ENCODE assay signal across 16 cellular contexts in the genomic region with DNA sequence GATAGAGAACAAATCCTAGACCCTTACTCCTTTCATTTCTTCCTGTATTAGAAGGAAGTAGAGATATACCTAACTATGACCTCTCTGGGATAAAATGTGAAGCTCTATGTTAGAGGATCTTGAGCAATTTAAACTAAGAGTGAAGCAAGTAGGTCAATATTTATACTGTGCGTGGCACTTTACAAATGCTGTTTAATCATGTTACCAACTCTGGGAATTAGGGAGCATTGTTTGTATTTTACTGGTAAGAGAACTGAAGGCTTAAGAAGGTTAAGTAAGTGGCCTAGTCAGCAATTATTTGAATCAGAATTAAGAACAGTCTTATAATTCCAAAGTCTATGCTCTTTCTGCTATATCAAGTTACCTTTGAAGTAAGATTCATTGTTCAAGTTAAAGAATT. TPM values are rescaled to one million over a fixed set of nuclear protein-coding genes. Genes with fewer than 3 reads are reported as not detected.
A peak's percentile ranks its signal among the peaks of the same experiment; 100 is the strongest.
DNase-seq lines count a peak whose midpoint lies in the region; ATAC-seq and TF ChIP-seq lines count a peak whose summit lies in the region.
"Had no signal": no experiment of that assay in that cellular context is flagged by ENCODE, and none has a peak within 500 bp of the region (broad histone marks: within the 10 kb centered on the region; RNA-seq: fewer than 3 reads in every experiment).

No MANE protein-coding gene starts in this region.

- TF ChIP-seq EP300 in gastroesophageal sphincter (IDR thresholded peaks at IDR 0.05) (no peak), sigmoid colon (IDR thresholded peaks at IDR 0.05) (no peak)

- H3K27me3 Mint-ChIP-seq in HFFc6 (ENCODE audit: insufficient read depth) = no peaks in the 10 kb centered on the region

- H3K27me3 ChIP-seq in WERI-Rb-1 (ENCODE audit: insufficient read depth, low read depth, severe bottlenecking) = no peaks in the 10 kb centered on the region
- H3K27me3 ChIP-seq in gastroesophageal sphincter = no peaks in the 10 kb centered on the region
- H3K27me3 ChIP-seq in sigmoid colon = no peaks in the 10 kb centered on the region
- H3K27me3 ChIP-seq: BE2C, vagina had no signal

- H3K27ac Mint-ChIP-seq in HFFc6 = peak overlapping the region; percentile 78

- intact Hi-C loops in sigmoid colon (cut with DNase I) = loop anchor here (1.0 kb wide), 1 partner anchor 66 kb away; no protein-coding TSS in a partner anchor

- H3K9me3 Mint-ChIP-seq in HFFc6 = no peaks in the 10 kb centered on the region

- H3K4me1 Mint-ChIP-seq in HFFc6 (ENCODE audit: low read depth) = peaks cover 72% of the 10 kb centered on the region

- H3K36me3 Mint-ChIP-seq in HFFc6 (ENCODE audit: low read depth) = peaks cover 25% of the 10 kb centered on the region; the same call in 1 of the 2 replicates

- WGBS in gastroesophageal sphincter (ENCODE audit: low coverage in 1 of 2), 2 donors = 35 to 43% methylated on average over 1 of the region's 1 CpG
- 54 to 75% methylated on average over 1 of the region's 1 CpG for WGBS in sigmoid colon, 2 donors

- peak overlapping the region; percentile 66 for H3K4me3 Mint-ChIP-seq in HFFc6

- TF ChIP-seq POLR2A in gastroesophageal sphincter (IDR thresholded peaks at IDR 0.05) (no peak), sigmoid colon (IDR thresholded peaks at IDR 0.05) (no peak)

- no peaks in the 10 kb centered on the region; the same call in 1 of the 2 replicates for H3K36me3 ChIP-seq in WERI-Rb-1
- no peaks in the 10 kb centered on the region for H3K36me3 ChIP-seq in gastroesophageal sphincter
- peaks cover 0 to 14% (median 2%) of the 10 kb centered on the region in 4 donors for H3K36me3 ChIP-seq in sigmoid colon
- H3K36me3 ChIP-seq: BE2C, vagina had no signal

- ATAC-seq in gastroesophageal sphincter = peak; percentile 68
- ATAC-seq in HG03457 (IDR thresholded peaks at IDR 0.05; ENCODE audit: unreplicated experiment) = no peak
- ATAC-seq in HG02973 (IDR thresholded peaks at IDR 0.05; ENCODE audit: unreplicated experiment) = no peak
- no peak for ATAC-seq in HG02759 (IDR thresholded peaks at IDR 0.05; ENCODE audit: unreplicated experiment)
- no peak for ATAC-seq in HG03159 (IDR thresholded peaks at IDR 0.05; ENCODE audit: unreplicated experiment)
- ATAC-seq: psoas muscle had no signal

- peaks cover 0 to 34% (median 8%) of the 10 kb centered on the region in 3 donors for H3K4me1 ChIP-seq in gastroesophageal sphincter
- H3K4me1 ChIP-seq in sigmoid colon = peaks cover 0 to 90% (median 68%) of the 10 kb centered on the region in 4 donors
- H3K4me1 ChIP-seq: BE2C, psoas muscle had no signal

- DNase-seq in HFFc6 (no peak), WERI-Rb-1 (no peak), sigmoid colon (no peak)
- DNase-seq: activated CD8-positive, alpha-beta memory T cell treated with anti-CD3 and anti-CD28 coated beads, Interleukin-2, amount 50 U/mL, for 48 hours; BE2C; DMS153; KG1; NCI-H1930; psoas muscle; stimulated activated CD4-positive, alpha-beta T cell treated with anti-CD3 and anti-CD28 coated beads, Interleukin-2, amount 100 ng/mL, for 24 hours had no signal

- H3K27ac ChIP-seq in WERI-Rb-1 = peak overlapping the region; percentile 8; the same call in 1 of the 2 replicates
- peak overlapping the region; percentile 36 to 63 (median 51) for H3K27ac ChIP-seq in gastroesophageal sphincter
- H3K27ac ChIP-seq in sigmoid colon = peak overlapping the region; percentile 36 to 97 (median 83)
- H3K27ac ChIP-seq: psoas muscle, vagina had no signal

- TF ChIP-seq CTCF in HFFc6 (IDR thresholded peaks at IDR 0.05) (no peak), WERI-Rb-1 (IDR thresholded peaks at IDR 0.05; ENCODE audit: low read depth, low read length) (no peak), gastroesophageal sphincter (IDR thresholded peaks at IDR 0.05) (no peak), sigmoid colon (IDR thresholded peaks at IDR 0.05) (no peak)

- H3K9me3 ChIP-seq in WERI-Rb-1 (ENCODE audit: severe bottlenecking) (no peaks in the 10 kb centered on the region), gastroesophageal sphincter (no peaks in the 10 kb centered on the region), sigmoid colon (no peaks in the 10 kb centered on the region)
- H3K9me3 ChIP-seq: BE2C, psoas muscle, vagina had no signal

- no peak overlapping the region for H3K4me3 ChIP-seq in WERI-Rb-1 (ENCODE audit: low read depth, low read length)
- H3K4me3 ChIP-seq in gastroesophageal sphincter = no peak overlapping the region
- no peak overlapping the region for H3K4me3 ChIP-seq in sigmoid colon
- H3K4me3 ChIP-seq: psoas muscle, vagina had no signal

RNA-seq across cellular contexts. Expression of a gene that starts 12.0 kb away (rescaled TPM):
- 10 to 100 TPM; 51.6 to 86.3 (median 70.4) TPM for total RNA-seq in HFFc6 (2021; fragmentation: NEBNext Ultra II Directional; extraction: Animal tissue kit (Norgen Biotek cat#: 25700))
- total RNA-seq in gastroesophageal sphincter = 100 to 1,000 TPM; 194 to 799 (median 466) TPM
- 100 to 1,000 TPM; 127 to 742 (median 590) TPM for total RNA-seq in sigmoid colon
- 10 to 100 TPM in 1 of 3 donors, 1 to 10 TPM in 1, under 1 TPM in 1; 0.69 to 37.8 (median 1.2) TPM for polyA plus RNA-seq in sigmoid colon

Comparison
In these comparisons a context has a peak if more than half of its experiments do, and no peak if none do; other contexts are left out.
1. H3K27ac ChIP-seq: peak in every context shown above with its lines; median percentile 83 in sigmoid colon; 51 in gastroesophageal sphincter; 8 in WERI-Rb-1.